Comparison of ENCODE assay signal across 18 cellular contexts in genomic region chr5:172786736-172787462, GRCh38. TPM values are rescaled to one million over a fixed set of nuclear protein-coding genes. Genes with fewer than 3 reads are reported as not detected.
DNase-seq lines count a peak whose midpoint lies in the region; ATAC-seq, FAIRE-seq and TF ChIP-seq lines count a peak whose summit lies in the region.
"Had no signal": no experiment of that assay in that cellular context is flagged by ENCODE, and none has a peak within 500 bp of the region (broad histone marks: within the 10 kb centered on the region; RNA-seq: fewer than 3 reads in every experiment).

No MANE protein-coding gene starts in this region.

- H3K4me1 Mint-ChIP-seq in natural killer cell: no peaks in the 10 kb centered on the region
- H3K4me1 Mint-ChIP-seq in natural killer cell treated with Interleukin-12 subunit alpha and Interleukin-12 subunit beta and Interleukin-15 and Interleukin-18, amount 100 ng/mL, for 72 hours (ENCODE audit: low read depth in 2 of 2): peaks cover 0 to 3% of the 10 kb centered on the region in 2 donors

- no peak for FAIRE-seq in GM19239 (lab: Jason Lieb, UNC)
- FAIRE-seq: A204.1 had no signal

- H3K27ac Mint-ChIP-seq in natural killer cell: no peak overlapping the region
- H3K27ac Mint-ChIP-seq in natural killer cell treated with Interleukin-12 subunit alpha and Interleukin-12 subunit beta and Interleukin-15 and Interleukin-18, amount 100 ng/mL, for 72 hours: no peak overlapping the region

- no peaks in the 10 kb centered on the region for H3K9me3 Mint-ChIP-seq in natural killer cell
- no peaks in the 10 kb centered on the region for H3K9me3 Mint-ChIP-seq in natural killer cell treated with Interleukin-12 subunit alpha and Interleukin-12 subunit beta and Interleukin-15 and Interleukin-18, amount 100 ng/mL, for 72 hours

- H3K27me3 Mint-ChIP-seq in natural killer cell (ENCODE audit: low read depth in 2 of 2): no peaks in the 10 kb centered on the region
- H3K27me3 Mint-ChIP-seq in natural killer cell treated with Interleukin-12 subunit alpha and Interleukin-12 subunit beta and Interleukin-15 and Interleukin-18, amount 100 ng/mL, for 72 hours: no peaks in the 10 kb centered on the region

- DNase-seq in natural killer cell (peak; percentile 1), cerebellar cortex (ENCODE audit: low spot score) (peak; percentile 36), mesenteric fat pad (ENCODE audit: low spot score) (peak; percentile 53), superior temporal gyrus (ENCODE audit: extremely low spot score) (no peak), GM19239 (ENCODE audit: insufficient read length, low spot score) (no peak), DMS153 treated with DMSO at 0.1 percent for 48 hours (lab: John Stamatoyannopoulos, UW; ENCODE audit: unreplicated experiment) (no peak)
- DNase-seq in natural killer cell treated with Interleukin-12 subunit alpha and Interleukin-12 subunit beta and Interleukin-15 and Interleukin-18, amount 100 ng/mL, for 72 hours (ENCODE audit: low spot score): no peak
- DNase-seq in stimulated activated naive CD4-positive, alpha-beta T cell treated with Interleukin-2 at 50 U/mL for 16 hours (lab: John Stamatoyannopoulos, UW): no peak
- DNase-seq: Caco-2, DND-41, GF-D8, GOT3, MV-4-11, NCI-H146, NCI-H2081 treated with DMSO at 0.1 percent for 48 hours, NCI-H524, SJCRH30 had no signal

- H3K4me3 Mint-ChIP-seq in natural killer cell: no peak overlapping the region
- no peak overlapping the region for H3K4me3 Mint-ChIP-seq in natural killer cell treated with Interleukin-12 subunit alpha and Interleukin-12 subunit beta and Interleukin-15 and Interleukin-18, amount 100 ng/mL, for 72 hours

- ATAC-seq in natural killer cell: no peak
- ATAC-seq in natural killer cell treated with Interleukin-12 subunit alpha and Interleukin-12 subunit beta and Interleukin-15 and Interleukin-18, amount 100 ng/mL, for 72 hours: no peak

- intact Hi-C loops in natural killer cell (cut with micrococcal nuclease): no loop called here

- H3K36me3 Mint-ChIP-seq in natural killer cell: no peaks in the 10 kb centered on the region
- no peaks in the 10 kb centered on the region for H3K36me3 Mint-ChIP-seq in natural killer cell treated with Interleukin-12 subunit alpha and Interleukin-12 subunit beta and Interleukin-15 and Interleukin-18, amount 100 ng/mL, for 72 hours

- no peak for TF ChIP-seq CTCF in natural killer cell (IDR thresholded peaks at IDR 0.05)

RNA-seq across cellular contexts. Expression of gene DUSP1, which starts 15.9 kb away (rescaled TPM):
- total RNA-seq in natural killer cell (1,000 to 10,000 TPM; 1,579 to 2,725 (median 2,168) TPM), mesenteric fat pad (1,666 TPM)
- 10 to 100 TPM; 12.4 to 13.6 TPM for total RNA-seq in natural killer cell treated with Interleukin-12 subunit alpha and Interleukin-12 subunit beta and Interleukin-15 and Interleukin-18, amount 100 ng/mL, for 72 hours

RNA-seq across cellular contexts. Expression of gene ERGIC1, which starts 47.2 kb away (rescaled TPM):
- total RNA-seq in natural killer cell (100 to 1,000 TPM in 2 of 3 donors, 10 to 100 TPM in 1; 86.2 to 126 (median 121) TPM), mesenteric fat pad (201 TPM)
- 10 to 100 TPM; 50.8 to 51.4 TPM for total RNA-seq in natural killer cell treated with Interleukin-12 subunit alpha and Interleukin-12 subunit beta and Interleukin-15 and Interleukin-18, amount 100 ng/mL, for 72 hours

Comparison
In these comparisons a context has a peak if more than half of its experiments do, and no peak if none do; other contexts are left out.
1. DNase-seq: peak in natural killer cell (single experiment), cerebellar cortex (single experiment) and mesenteric fat pad (single experiment); none in natural killer cell treated with Interleukin-12 subunit alpha and Interleukin-12 subunit beta and Interleukin-15 and Interleukin-18, amount 100 ng/mL, for 72 hours (single experiment), stimulated activated naive CD4-positive, alpha-beta T cell treated with Interleukin-2 at 50 U/mL for 16 hours (single experiment), superior temporal gyrus (single experiment), GM19239 (single experiment) and DMS153 treated with DMSO at 0.1 percent for 48 hours (single experiment).
2. RNA of gene DUSP1, which starts 15.9 kb away (total RNA-seq): 1,579 to 2,725 TPM in natural killer cell and 1,666 TPM in mesenteric fat pad (single experiment); 12.4 to 13.6 TPM in natural killer cell treated with Interleukin-12 subunit alpha and Interleukin-12 subunit beta and Interleukin-15 and Interleukin-18, amount 100 ng/mL, for 72 hours; every median in the first group is over 100 times any median in the second.